In the genomic region with DNA sequence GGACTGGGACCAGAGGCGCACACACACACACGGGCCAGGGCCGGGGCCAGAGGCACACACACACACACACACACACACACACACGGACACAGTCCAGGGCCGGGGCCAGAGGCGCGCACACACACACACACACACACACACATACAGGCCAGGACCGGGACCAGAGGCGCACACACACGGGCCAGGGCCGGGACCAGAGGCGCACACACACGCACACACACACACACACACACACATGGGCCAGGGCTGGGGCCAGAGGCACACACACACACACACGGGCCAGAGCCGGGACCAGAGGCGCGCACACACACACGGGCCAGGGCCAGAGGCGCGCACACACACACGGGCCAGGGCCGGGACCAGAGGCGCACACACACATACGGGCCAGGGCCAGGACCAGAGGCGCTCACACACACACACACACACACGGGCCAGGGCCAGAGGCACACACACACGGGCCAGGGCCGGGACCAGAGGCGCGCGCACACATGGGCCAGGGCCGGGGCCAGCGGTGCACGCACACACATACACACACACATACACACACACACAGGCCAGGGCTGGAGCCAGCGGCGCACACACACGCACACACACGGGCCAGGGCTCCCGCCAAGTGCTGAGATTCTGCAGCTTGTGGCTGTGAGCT, we compare ENCODE assay signal across 9 cellular contexts.
DNase-seq lines count a peak whose midpoint lies in the region; ATAC-seq and TF ChIP-seq lines count a peak whose summit lies in the region.
"Had no signal": no experiment of that assay in that cellular context is flagged by ENCODE, and none has a peak within 500 bp of the region (broad histone marks: within the 10 kb centered on the region; RNA-seq: fewer than 3 reads in every experiment).

No MANE protein-coding gene starts in this region.

- ATAC-seq in T-helper 17 cell (no peak), foreskin keratinocyte (peak; percentile 4)
- ATAC-seq in stimulated activated naive CD8-positive, alpha-beta T cell treated with anti-CD3 and anti-CD28 coated beads, Interleukin-15, amount 100 ng/mL, for 72 hours: no peak

- CTCF ChIA-PET in activated naive CD4-positive, alpha-beta T cell treated with anti-CD3 and anti-CD28 coated beads for 36 hours (lab: Charles Lee): interaction anchor here (1.0 kb wide), 1 partner anchor 16 kb away, joined by 3 read pairs; no protein-coding TSS in a partner anchor

- H3K4me3 Mint-ChIP-seq in activated naive CD4-positive, alpha-beta T cell treated with anti-CD3 and anti-CD28 coated beads for 36 hours: peak overlapping the region; percentile 87
- H3K4me3 Mint-ChIP-seq in T-helper 17 cell: peak overlapping the region; percentile 94
- H3K4me3 Mint-ChIP-seq in stimulated activated naive CD8-positive, alpha-beta T cell treated with anti-CD3 and anti-CD28 coated beads, Interleukin-15, amount 100 ng/mL, for 72 hours: peak overlapping the region; percentile 85 to 92

- H3K9me3 Mint-ChIP-seq in activated naive CD4-positive, alpha-beta T cell treated with anti-CD3 and anti-CD28 coated beads for 36 hours: no peaks in the 10 kb centered on the region
- no peaks in the 10 kb centered on the region for H3K9me3 Mint-ChIP-seq in stimulated activated naive CD8-positive, alpha-beta T cell treated with anti-CD3 and anti-CD28 coated beads, Interleukin-15, amount 100 ng/mL, for 72 hours

- no peaks in the 10 kb centered on the region for H3K27me3 Mint-ChIP-seq in activated naive CD4-positive, alpha-beta T cell treated with anti-CD3 and anti-CD28 coated beads for 36 hours (ENCODE audit: low read depth)
- H3K27me3 Mint-ChIP-seq in T-helper 17 cell: no peaks in the 10 kb centered on the region
- H3K27me3 Mint-ChIP-seq in stimulated activated naive CD8-positive, alpha-beta T cell treated with anti-CD3 and anti-CD28 coated beads, Interleukin-15, amount 100 ng/mL, for 72 hours: peaks cover 9% of the 10 kb centered on the region

- peaks cover 61% of the 10 kb centered on the region for H3K4me1 Mint-ChIP-seq in activated naive CD4-positive, alpha-beta T cell treated with anti-CD3 and anti-CD28 coated beads for 36 hours (ENCODE audit: low read depth)
- H3K4me1 Mint-ChIP-seq in T-helper 17 cell: peaks cover 44% of the 10 kb centered on the region
- peaks cover 66% of the 10 kb centered on the region for H3K4me1 Mint-ChIP-seq in stimulated activated naive CD8-positive, alpha-beta T cell treated with anti-CD3 and anti-CD28 coated beads, Interleukin-15, amount 100 ng/mL, for 72 hours

- DNase-seq in activated naive CD4-positive, alpha-beta T cell treated with anti-CD3 and anti-CD28 coated beads for 36 hours: peak; percentile 26
- DNase-seq in activated naive CD4-positive, alpha-beta T cell treated with anti-CD3 and anti-CD28 coated beads, Interleukin-2, amount 50 U/mL, for 16 hours: no peak
- DNase-seq in T-helper 17 cell (no peak), foreskin keratinocyte (no peak)
- DNase-seq in stimulated activated naive CD8-positive, alpha-beta T cell treated with anti-CD3 and anti-CD28 coated beads, Interleukin-15, amount 100 ng/mL, for 72 hours: no peak
- no peak for DNase-seq in activated effector memory CD4-positive, alpha-beta T cell treated with anti-CD3 and anti-CD28 coated beads, Interleukin-2, amount 50 U/mL, for 16 hours
- DNase-seq in stimulated activated CD4-positive, alpha-beta T cell treated with anti-CD3 and anti-CD28 coated beads, Interleukin-2, amount 100 ng/mL, for 24 hours: no peak
- no peak for DNase-seq in effector CD4-positive, alpha-beta T cell
- DNase-seq: substantia nigra had no signal

- peaks cover 8% of the 10 kb centered on the region for H3K36me3 Mint-ChIP-seq in activated naive CD4-positive, alpha-beta T cell treated with anti-CD3 and anti-CD28 coated beads for 36 hours (ENCODE audit: low read depth)
- peaks cover 3% of the 10 kb centered on the region for H3K36me3 Mint-ChIP-seq in T-helper 17 cell (ENCODE audit: low read depth)

- no peaks in the 10 kb centered on the region for H3K9me3 ChIP-seq in T-helper 17 cell (ENCODE audit: control insufficient read depth, low read length, poor library complexity, severe bottlenecking)

- TF ChIP-seq CTCF in foreskin keratinocyte (conservative IDR thresholded peaks at IDR 0.05): no peak

- peak overlapping the region; percentile 68 for H3K27ac Mint-ChIP-seq in activated naive CD4-positive, alpha-beta T cell treated with anti-CD3 and anti-CD28 coated beads for 36 hours
- peak overlapping the region; percentile 98 for H3K27ac Mint-ChIP-seq in T-helper 17 cell
- H3K27ac Mint-ChIP-seq in stimulated activated naive CD8-positive, alpha-beta T cell treated with anti-CD3 and anti-CD28 coated beads, Interleukin-15, amount 100 ng/mL, for 72 hours: peak overlapping the region; percentile 84 to 90

- intact Hi-C loops in activated naive CD4-positive, alpha-beta T cell treated with anti-CD3 and anti-CD28 coated beads for 36 hours (cut with micrococcal nuclease): no loop called here

- no peak overlapping the region for H3K27ac ChIP-seq in foreskin keratinocyte

- H3K4me1 ChIP-seq in foreskin keratinocyte: no peaks in the 10 kb centered on the region

- H3K27me3 ChIP-seq in foreskin keratinocyte: no peaks in the 10 kb centered on the region
